21 cellular contexts compared by ENCODE assay signal in genomic region chr13:68291595-68291994, GRCh38.
DNase-seq lines count a peak whose midpoint lies in the region; TF ChIP-seq lines count a peak whose summit lies in the region.
"Had no signal": no experiment of that assay in that cellular context is flagged by ENCODE, and none has a peak within 500 bp of the region (broad histone marks: within the 10 kb centered on the region; RNA-seq: fewer than 3 reads in every experiment).

No MANE protein-coding gene starts in this region.

- no peaks in the 10 kb centered on the region for H4K20me1 ChIP-seq in Karpas-422 (ENCODE audit: insufficient read depth, low read depth, low read length)
- H4K20me1 ChIP-seq: BLaER1 treated with 17β-estradiol and CSF1 and Interleukin-3, amounts not matched to agents 10 nM and 100 nM had no signal

- H3K9me2 ChIP-seq in Karpas-422 (replicated peaks; ENCODE audit: insufficient read depth, low read length): no peaks in the 10 kb centered on the region

- H3K9ac ChIP-seq in Karpas-422 (ENCODE audit: low read length): no peak overlapping the region
- H3K9ac ChIP-seq: BLaER1 treated with 17β-estradiol and CSF1 and Interleukin-3, amounts not matched to agents 10 nM and 100 nM had no signal

- H3K4me1 ChIP-seq in BE2C (no peaks in the 10 kb centered on the region), Karpas-422 (ENCODE audit: low read length) (no peaks in the 10 kb centered on the region)
- H3K4me1 ChIP-seq: BLaER1 treated with 17β-estradiol and CSF1 and Interleukin-3, amounts not matched to agents 10 nM and 100 nM had no signal

- DNase-seq in BE2C (peak; percentile 18), Karpas-422 (no peak), NCI-H69 (lab: John Stamatoyannopoulos, UW) (peak; percentile 24), GM19240 (ENCODE audit: insufficient read length, low spot score) (no peak), OCI-M2 (lab: John Stamatoyannopoulos, UW; ENCODE audit: unreplicated experiment) (no peak), NCI-H187 treated with DMSO at 0.1 percent for 48 hours (lab: John Stamatoyannopoulos, UW) (no peak)
- DNase-seq: 8988T; ACHN; CD4-positive, alpha-beta T cell; CD8-positive, alpha-beta memory T cell; COR-L47; DMS 273 treated with DMSO at 0.1 percent for 48 hours; DMS153; DMS53; DMS79; DND-41; EL; GDM1 had no signal

- no peaks in the 10 kb centered on the region for H3K27me3 ChIP-seq in BE2C
- no peaks in the 10 kb centered on the region for H3K27me3 ChIP-seq in Karpas-422 (ENCODE audit: low read length)
- H3K27me3 ChIP-seq: BLaER1 treated with 17β-estradiol and CSF1 and Interleukin-3, amounts not matched to agents 10 nM and 100 nM had no signal

- no peak overlapping the region for H3K4me2 ChIP-seq in Karpas-422 (ENCODE audit: low read depth, low read length, poor library complexity, severe bottlenecking)
- H3K4me2 ChIP-seq: BLaER1 treated with 17β-estradiol and CSF1 and Interleukin-3, amounts not matched to agents 10 nM and 100 nM had no signal

- no peaks in the 10 kb centered on the region for H3K79me2 ChIP-seq in Karpas-422 (ENCODE audit: low read length)

- H3K9me3 ChIP-seq in BE2C: no peaks in the 10 kb centered on the region
- no peaks in the 10 kb centered on the region for H3K9me3 ChIP-seq in Karpas-422 (ENCODE audit: low read length)
- H3K9me3 ChIP-seq: BLaER1 treated with 17β-estradiol and CSF1 and Interleukin-3, amounts not matched to agents 10 nM and 100 nM had no signal

- no peaks in the 10 kb centered on the region for H3K36me3 ChIP-seq in BE2C
- H3K36me3 ChIP-seq in Karpas-422 (ENCODE audit: insufficient read depth, low read length): no peaks in the 10 kb centered on the region
- H3K36me3 ChIP-seq: BLaER1 treated with 17β-estradiol and CSF1 and Interleukin-3, amounts not matched to agents 10 nM and 100 nM had no signal

- H3K27ac ChIP-seq in Karpas-422 (ENCODE audit: low read length): no peak overlapping the region
- H3K27ac ChIP-seq: BLaER1 treated with 17β-estradiol and CSF1 and Interleukin-3, amounts not matched to agents 10 nM and 100 nM; C4-2B had no signal

- H3K4me3 ChIP-seq in BE2C (ENCODE audit: low read depth, low read length) (no peak overlapping the region), Karpas-422 (ENCODE audit: low read length) (no peak overlapping the region)
- H3K4me3 ChIP-seq: BLaER1 treated with 17β-estradiol and CSF1 and Interleukin-3, amounts not matched to agents 10 nM and 100 nM; GM12878 had no signal

- TF ChIP-seq CTCF in BE2C (IDR thresholded peaks at IDR 0.05; ENCODE audit: low read depth, low read length): no peak

- H2AFZ ChIP-seq in Karpas-422 (ENCODE audit: low read length): 0 out of 2 replicates have a peak overlapping the region, but pooled peaks have one; percentile 47

Comparison
In these comparisons a context has a peak if more than half of its experiments do, and no peak if none do; other contexts are left out.
1. DNase-seq: peak in BE2C (single experiment) and NCI-H69 (single experiment); none in Karpas-422 (single experiment), GM19240 (single experiment), OCI-M2 (single experiment) and NCI-H187 treated with DMSO at 0.1 percent for 48 hours (single experiment).